In genomic region chr16:85187002-85187401, GRCh38 we compare ENCODE assay signal across 13 cellular contexts.
DNase-seq lines count a peak whose midpoint lies in the region; ATAC-seq and TF ChIP-seq lines count a peak whose summit lies in the region.
"Had no signal": no experiment of that assay in that cellular context is flagged by ENCODE, and none has a peak within 500 bp of the region (broad histone marks: within the 10 kb centered on the region; RNA-seq: fewer than 3 reads in every experiment).

No MANE protein-coding gene starts in this region.

- H3K4me3 Mint-ChIP-seq in mesothelial cell of epicardium = no peak overlapping the region
- H3K4me3 Mint-ChIP-seq in naive thymus-derived CD4-positive, alpha-beta T cell = no peak overlapping the region
- H3K4me3 Mint-ChIP-seq: activated CD4-positive, alpha-beta T cell treated with anti-CD3 and anti-CD28 coated beads, Interleukin-2, amount 10 ng/mL, durations not matched to agents 7 days and 5 days; naive B cell; stimulated activated effector memory CD8-positive, alpha-beta T cell treated with anti-CD3 and anti-CD28 coated beads, Interleukin-12 subunit alpha, Interleukin-12 subunit beta, amount 100 ng/mL, for 72 hours had no signal

- H3K36me3 ChIP-seq in NT2/D1 (ENCODE audit: insufficient read depth, insufficient read length, low read length) (peaks cover 36% of the 10 kb centered on the region), tibial artery (peaks cover 0 to 12% (median 7%) of the 10 kb centered on the region in 3 donors)
- H3K36me3 ChIP-seq in naive thymus-derived CD4-positive, alpha-beta T cell (ENCODE audit: control insufficient read depth in 2 of 3, insufficient read depth in 3 of 3, low read length in 3 of 3) = no peaks in the 10 kb centered on the region

- ATAC-seq in HG02610 (IDR thresholded peaks at IDR 0.05; ENCODE audit: unreplicated experiment) = no peak
- no peak for ATAC-seq in naive thymus-derived CD4-positive, alpha-beta T cell
- ATAC-seq: stimulated activated effector memory CD8-positive, alpha-beta T cell treated with anti-CD3 and anti-CD28 coated beads, Interleukin-12 subunit alpha, Interleukin-12 subunit beta, amount 100 ng/mL, for 72 hours had no signal

- intact Hi-C loops in tibial artery (cut with DNase I; ENCODE audit: low total_unique reads) = no loop called here
- intact Hi-C loops in naive thymus-derived CD4-positive, alpha-beta T cell (cut with micrococcal nuclease) = no loop called here

- H3K9ac ChIP-seq in NT2/D1 (ENCODE audit: insufficient read length, low read depth) = peak overlapping the region; percentile 43

- H3K9me3 ChIP-seq in NT2/D1 (ENCODE audit: insufficient read depth, low read length) = peaks cover 21% of the 10 kb centered on the region
- H3K9me3 ChIP-seq in tibial artery = peaks cover 0 to 16% (median 14%) of the 10 kb centered on the region in 3 donors
- peaks cover 0 to 26% (median 0%) of the 10 kb centered on the region in 3 experiments for H3K9me3 ChIP-seq in naive thymus-derived CD4-positive, alpha-beta T cell (ENCODE audit: control insufficient read depth in 2 of 3, low read length in 3 of 3)

- no peak overlapping the region for H3K4me3 ChIP-seq in NT2/D1 (ENCODE audit: insufficient read length, low read depth)
- H3K4me3 ChIP-seq in fibroblast of mammary gland (ENCODE audit: control insufficient read depth, low read depth, low read length) = no peak overlapping the region
- H3K4me3 ChIP-seq in tibial artery = no peak overlapping the region
- H3K4me3 ChIP-seq in naive thymus-derived CD4-positive, alpha-beta T cell (ENCODE audit: low read length) = no peak overlapping the region

- H3K27ac Mint-ChIP-seq in mesothelial cell of epicardium = peak overlapping the region; percentile 76
- no peak overlapping the region for H3K27ac Mint-ChIP-seq in naive thymus-derived CD4-positive, alpha-beta T cell
- H3K27ac Mint-ChIP-seq: activated CD4-positive, alpha-beta T cell treated with anti-CD3 and anti-CD28 coated beads, Interleukin-2, amount 10 ng/mL, durations not matched to agents 7 days and 5 days; naive B cell; stimulated activated effector memory CD8-positive, alpha-beta T cell treated with anti-CD3 and anti-CD28 coated beads, Interleukin-12 subunit alpha, Interleukin-12 subunit beta, amount 100 ng/mL, for 72 hours had no signal

- DNase-seq in NT2/D1 (ENCODE audit: low read depth, low spot score) (no peak), fibroblast of mammary gland (ENCODE audit: low read depth) (peak; percentile 39), mesothelial cell of epicardium (ENCODE audit: low spot score in 2 of 2, unreplicated experiment in 2 of 2) (no peak), tibial artery (peak in 1 of 2 donors; percentile 86), dermis blood vessel endothelial cell (no peak)
- DNase-seq in naive thymus-derived CD4-positive, alpha-beta T cell = no peak
- DNase-seq: activated CD4-positive, alpha-beta T cell treated with anti-CD3 and anti-CD28 coated beads, Interleukin-2, amount 10 ng/mL, durations not matched to agents 7 days and 5 days; DMS 273 treated with DMSO at 0.1 percent for 48 hours; naive B cell; NCI-H526 treated with DMSO at 0.1 percent for 48 hours; SW 1271 had no signal

- H3K4me1 Mint-ChIP-seq in mesothelial cell of epicardium = peaks cover 31% of the 10 kb centered on the region
- no peaks in the 10 kb centered on the region for H3K4me1 Mint-ChIP-seq in naive thymus-derived CD4-positive, alpha-beta T cell
- H3K4me1 Mint-ChIP-seq: activated CD4-positive, alpha-beta T cell treated with anti-CD3 and anti-CD28 coated beads, Interleukin-2, amount 10 ng/mL, durations not matched to agents 7 days and 5 days; naive B cell; stimulated activated effector memory CD8-positive, alpha-beta T cell treated with anti-CD3 and anti-CD28 coated beads, Interleukin-12 subunit alpha, Interleukin-12 subunit beta, amount 100 ng/mL, for 72 hours had no signal

- peak overlapping the region; percentile 42 to 54 for H3K27ac ChIP-seq in tibial artery
- no peak overlapping the region for H3K27ac ChIP-seq in naive thymus-derived CD4-positive, alpha-beta T cell (ENCODE audit: low read depth, low read length)

- no peaks in the 10 kb centered on the region for H3K27me3 Mint-ChIP-seq in mesothelial cell of epicardium (ENCODE audit: low read depth)
- peaks cover 5 to 31% (median 12%) of the 10 kb centered on the region in 5 donors for H3K27me3 Mint-ChIP-seq in naive thymus-derived CD4-positive, alpha-beta T cell

- CTCF ChIA-PET in naive thymus-derived CD4-positive, alpha-beta T cell (lab: Charles Lee) = no interaction called here

- peaks cover 22% of the 10 kb centered on the region for H3K9me3 Mint-ChIP-seq in mesothelial cell of epicardium
- peaks cover 5 to 51% (median 20%) of the 10 kb centered on the region in 11 donors for H3K9me3 Mint-ChIP-seq in naive thymus-derived CD4-positive, alpha-beta T cell

- peaks cover 51% of the 10 kb centered on the region for H3K36me3 Mint-ChIP-seq in mesothelial cell of epicardium
- peaks cover 0 to 10% (median 3%) of the 10 kb centered on the region in 5 donors for H3K36me3 Mint-ChIP-seq in naive thymus-derived CD4-positive, alpha-beta T cell
- H3K36me3 Mint-ChIP-seq: stimulated activated effector memory CD8-positive, alpha-beta T cell treated with anti-CD3 and anti-CD28 coated beads, Interleukin-12 subunit alpha, Interleukin-12 subunit beta, amount 100 ng/mL, for 72 hours had no signal

- H3K4me1 ChIP-seq in NT2/D1 (ENCODE audit: insufficient read depth, insufficient read length) (peaks cover 4% of the 10 kb centered on the region), tibial artery (peaks cover 0 to 14% (median 10%) of the 10 kb centered on the region in 4 donors)
- no peaks in the 10 kb centered on the region for H3K4me1 ChIP-seq in naive thymus-derived CD4-positive, alpha-beta T cell (ENCODE audit: control insufficient read depth in 2 of 2, insufficient read depth in 2 of 2, low read length in 2 of 2)

- TF ChIP-seq CTCF in fibroblast of mammary gland (conservative IDR thresholded peaks at IDR 0.05; ENCODE audit: control insufficient read depth, insufficient read depth, low read depth, low read length) = no peak
- TF ChIP-seq CTCF in mesothelial cell of epicardium (IDR thresholded peaks at IDR 0.05; ENCODE audit: unreplicated experiment) = no peak
- TF ChIP-seq CTCF in tibial artery (IDR thresholded peaks at IDR 0.05) = no peak

- POLR2A ChIA-PET in naive thymus-derived CD4-positive, alpha-beta T cell (lab: Charles Lee) = no interaction called here

- H3K27me3 ChIP-seq in NT2/D1 (ENCODE audit: insufficient read depth, insufficient read length) (no peaks in the 10 kb centered on the region), tibial artery (no peaks in the 10 kb centered on the region)
- no peaks in the 10 kb centered on the region for H3K27me3 ChIP-seq in naive thymus-derived CD4-positive, alpha-beta T cell (ENCODE audit: control insufficient read depth in 2 of 2, insufficient read depth in 2 of 2, low read length in 2 of 2)
